11 cellular contexts compared by ENCODE assay signal in genomic region chr10:79379512-79380124, GRCh38. TPM values are rescaled to one million over a fixed set of nuclear protein-coding genes. Genes with fewer than 3 reads are reported as not detected.
DNase-seq lines count a peak whose midpoint lies in the region; ATAC-seq, FAIRE-seq and TF ChIP-seq lines count a peak whose summit lies in the region.
"Had no signal": no experiment of that assay in that cellular context is flagged by ENCODE, and none has a peak within 500 bp of the region (broad histone marks: within the 10 kb centered on the region; RNA-seq: fewer than 3 reads in every experiment).

No MANE protein-coding gene starts in this region.

- H3K4me1 Mint-ChIP-seq in activated CD4-positive, alpha-beta memory T cell treated with anti-CD3 and anti-CD28 coated beads, Interleukin-2, amount 10 ng/mL, durations not matched to agents 7 days and 5 days, result peaks cover 2% of the 10 kb centered on the region
- peaks cover 2% of the 10 kb centered on the region for H3K4me1 Mint-ChIP-seq in activated CD4-positive, alpha-beta memory T cell treated with anti-CD3 and anti-CD28 coated beads for 36 hours (ENCODE audit: low read depth)
- peaks cover 0 to 3% of the 10 kb centered on the region in 2 donors for H3K4me1 Mint-ChIP-seq in natural killer cell
- H3K4me1 Mint-ChIP-seq in type B pancreatic cell (ENCODE audit: unreplicated experiment), result peaks cover 20% of the 10 kb centered on the region
- H3K4me1 Mint-ChIP-seq in activated naive CD4-positive, alpha-beta T cell treated with anti-CD3 and anti-CD28 coated beads, Interleukin-2, amount 10 ng/mL, durations not matched to agents 7 days and 5 days, result peaks cover 2% of the 10 kb centered on the region
- peaks cover 4% of the 10 kb centered on the region for H3K4me1 Mint-ChIP-seq in CD14-positive monocyte

- H3K27me3 Mint-ChIP-seq in activated CD4-positive, alpha-beta memory T cell treated with anti-CD3 and anti-CD28 coated beads, Interleukin-2, amount 10 ng/mL, durations not matched to agents 7 days and 5 days, result no peaks in the 10 kb centered on the region
- H3K27me3 Mint-ChIP-seq in activated CD4-positive, alpha-beta memory T cell treated with anti-CD3 and anti-CD28 coated beads for 36 hours, result no peaks in the 10 kb centered on the region
- H3K27me3 Mint-ChIP-seq in natural killer cell (ENCODE audit: low read depth in 2 of 2), result no peaks in the 10 kb centered on the region
- H3K27me3 Mint-ChIP-seq in type B pancreatic cell, result no peaks in the 10 kb centered on the region
- peaks cover 7% of the 10 kb centered on the region for H3K27me3 Mint-ChIP-seq in activated naive CD4-positive, alpha-beta T cell treated with anti-CD3 and anti-CD28 coated beads, Interleukin-2, amount 10 ng/mL, durations not matched to agents 7 days and 5 days
- peaks cover 1 to 2% (median 2%) of the 10 kb centered on the region in 3 donors for H3K27me3 Mint-ChIP-seq in CD14-positive monocyte (ENCODE audit: low read depth in 3 of 3)

- no peak overlapping the region for H3K27ac Mint-ChIP-seq in activated CD4-positive, alpha-beta memory T cell treated with anti-CD3 and anti-CD28 coated beads, Interleukin-2, amount 10 ng/mL, durations not matched to agents 7 days and 5 days
- H3K27ac Mint-ChIP-seq in activated CD4-positive, alpha-beta memory T cell treated with anti-CD3 and anti-CD28 coated beads for 36 hours, result no peak overlapping the region
- H3K27ac Mint-ChIP-seq in natural killer cell (no peak overlapping the region), type B pancreatic cell (no peak overlapping the region), CD14-positive monocyte (no peak overlapping the region)
- H3K27ac Mint-ChIP-seq in activated naive CD4-positive, alpha-beta T cell treated with anti-CD3 and anti-CD28 coated beads, Interleukin-2, amount 10 ng/mL, durations not matched to agents 7 days and 5 days, result no peak overlapping the region

- POLR2A ChIA-PET in activated CD4-positive, alpha-beta memory T cell treated with anti-CD3 and anti-CD28 coated beads, Interleukin-2, amount 10 ng/mL, durations not matched to agents 7 days and 5 days (lab: Charles Lee), result no interaction called here
- POLR2A ChIA-PET in activated CD4-positive, alpha-beta memory T cell treated with anti-CD3 and anti-CD28 coated beads for 36 hours (lab: Charles Lee), result no interaction called here

- CTCF ChIA-PET in activated CD4-positive, alpha-beta memory T cell treated with anti-CD3 and anti-CD28 coated beads, Interleukin-2, amount 10 ng/mL, durations not matched to agents 7 days and 5 days (lab: Charles Lee), result no interaction called here
- CTCF ChIA-PET in activated CD4-positive, alpha-beta memory T cell treated with anti-CD3 and anti-CD28 coated beads for 36 hours (lab: Charles Lee), result no interaction called here
- CTCF ChIA-PET in activated naive CD4-positive, alpha-beta T cell treated with anti-CD3 and anti-CD28 coated beads, Interleukin-2, amount 10 ng/mL, durations not matched to agents 7 days and 5 days (lab: Charles Lee), result no interaction called here

- intact Hi-C loops in activated CD4-positive, alpha-beta memory T cell treated with anti-CD3 and anti-CD28 coated beads for 36 hours (cut with micrococcal nuclease), result no loop called here
- intact Hi-C loops in natural killer cell (cut with micrococcal nuclease) (loop anchor here (10.0 kb wide), 1 partner anchor 225 kb away; no protein-coding TSS in a partner anchor), CD14-positive monocyte (cut with micrococcal nuclease) (loop anchor here in 1 of 2 donors (5.0 kb wide), 1 partner anchor 108 kb away; no protein-coding TSS in a partner anchor)

- H3K36me3 Mint-ChIP-seq in activated CD4-positive, alpha-beta memory T cell treated with anti-CD3 and anti-CD28 coated beads, Interleukin-2, amount 10 ng/mL, durations not matched to agents 7 days and 5 days (ENCODE audit: low read depth), result no peaks in the 10 kb centered on the region
- no peaks in the 10 kb centered on the region for H3K36me3 Mint-ChIP-seq in activated CD4-positive, alpha-beta memory T cell treated with anti-CD3 and anti-CD28 coated beads for 36 hours
- H3K36me3 Mint-ChIP-seq in natural killer cell (no peaks in the 10 kb centered on the region), type B pancreatic cell (no peaks in the 10 kb centered on the region), CD14-positive monocyte (peaks cover 10 to 12% of the 10 kb centered on the region in 2 donors)
- H3K36me3 Mint-ChIP-seq in activated naive CD4-positive, alpha-beta T cell treated with anti-CD3 and anti-CD28 coated beads, Interleukin-2, amount 10 ng/mL, durations not matched to agents 7 days and 5 days, result no peaks in the 10 kb centered on the region

- DNase-seq in activated CD4-positive, alpha-beta memory T cell treated with anti-CD3 and anti-CD28 coated beads, Interleukin-2, amount 10 ng/mL, durations not matched to agents 7 days and 5 days, result peak; percentile 12
- DNase-seq in activated CD4-positive, alpha-beta memory T cell treated with anti-CD3 and anti-CD28 coated beads for 36 hours, result no peak
- DNase-seq in globus pallidus (ENCODE audit: low spot score) (peak; percentile 71), natural killer cell (peak; percentile 12), type B pancreatic cell (ENCODE audit: extremely low spot score, unreplicated experiment) (peak; percentile 61), urothelium cell line (ENCODE audit: low spot score) (no peak), CD14-positive monocyte (ENCODE audit: low spot score) (no peak)
- no peak for DNase-seq in activated naive CD4-positive, alpha-beta T cell treated with anti-CD3 and anti-CD28 coated beads, Interleukin-2, amount 10 ng/mL, durations not matched to agents 7 days and 5 days
- DNase-seq: NCI-H1436 treated with DMSO at 0.1 percent for 48 hours had no signal

- TF ChIP-seq CTCF in natural killer cell (IDR thresholded peaks at IDR 0.05) (no peak), type B pancreatic cell (conservative IDR thresholded peaks at IDR 0.05) (no peak), CD14-positive monocyte (IDR thresholded peaks at IDR 0.05) (no peak)

- H3K9me3 Mint-ChIP-seq in activated CD4-positive, alpha-beta memory T cell treated with anti-CD3 and anti-CD28 coated beads, Interleukin-2, amount 10 ng/mL, durations not matched to agents 7 days and 5 days, result no peaks in the 10 kb centered on the region
- H3K9me3 Mint-ChIP-seq in activated CD4-positive, alpha-beta memory T cell treated with anti-CD3 and anti-CD28 coated beads for 36 hours, result no peaks in the 10 kb centered on the region
- no peaks in the 10 kb centered on the region for H3K9me3 Mint-ChIP-seq in natural killer cell
- H3K9me3 Mint-ChIP-seq in type B pancreatic cell, result no peaks in the 10 kb centered on the region
- H3K9me3 Mint-ChIP-seq in activated naive CD4-positive, alpha-beta T cell treated with anti-CD3 and anti-CD28 coated beads, Interleukin-2, amount 10 ng/mL, durations not matched to agents 7 days and 5 days, result no peaks in the 10 kb centered on the region
- H3K9me3 Mint-ChIP-seq in CD14-positive monocyte, result no peaks in the 10 kb centered on the region

- ATAC-seq in natural killer cell, result no peak

- H3K4me3 Mint-ChIP-seq in activated CD4-positive, alpha-beta memory T cell treated with anti-CD3 and anti-CD28 coated beads, Interleukin-2, amount 10 ng/mL, durations not matched to agents 7 days and 5 days, result no peak overlapping the region
- H3K4me3 Mint-ChIP-seq in activated CD4-positive, alpha-beta memory T cell treated with anti-CD3 and anti-CD28 coated beads for 36 hours, result no peak overlapping the region
- H3K4me3 Mint-ChIP-seq in natural killer cell (no peak overlapping the region), type B pancreatic cell (no peak overlapping the region), CD14-positive monocyte (no peak overlapping the region)
- H3K4me3 Mint-ChIP-seq in activated naive CD4-positive, alpha-beta T cell treated with anti-CD3 and anti-CD28 coated beads, Interleukin-2, amount 10 ng/mL, durations not matched to agents 7 days and 5 days, result no peak overlapping the region

- FAIRE-seq in urothelium cell line (lab: Jason Lieb, UNC), result no peak
- FAIRE-seq: A549, G401.6 had no signal

RNA-seq across cellular contexts. Expression of gene PPIF, which starts 32.3 kb away (rescaled TPM):
- total RNA-seq in activated CD4-positive, alpha-beta memory T cell treated with anti-CD3 and anti-CD28 coated beads, Interleukin-2, amount 10 ng/mL, durations not matched to agents 7 days and 5 days, result 10 to 100 TPM; 80.7 to 88.4 TPM
- total RNA-seq in activated CD4-positive, alpha-beta memory T cell treated with anti-CD3 and anti-CD28 coated beads for 36 hours, result 10 to 100 TPM; 87.2 to 94.0 TPM
- total RNA-seq in natural killer cell, result 10 to 100 TPM; 59.5 to 99.1 (median 66.3) TPM
- 67.5 and 91.3 TPM in 2 replicates for total RNA-seq in type B pancreatic cell (ENCODE audit: low replicate concordance)
- 10 to 100 TPM; 36.6 to 52.3 TPM for polyA plus RNA-seq in CD14-positive monocyte

Comparison
In these comparisons a context has a peak if more than half of its experiments do, and no peak if none do; other contexts are left out.
1. DNase-seq: peak in activated CD4-positive, alpha-beta memory T cell treated with anti-CD3 and anti-CD28 coated beads, Interleukin-2, amount 10 ng/mL, durations not matched to agents 7 days and 5 days (single experiment), globus pallidus (single experiment), natural killer cell (single experiment) and type B pancreatic cell (single experiment); none in activated CD4-positive, alpha-beta memory T cell treated with anti-CD3 and anti-CD28 coated beads for 36 hours (single experiment), urothelium cell line (single experiment), activated naive CD4-positive, alpha-beta T cell treated with anti-CD3 and anti-CD28 coated beads, Interleukin-2, amount 10 ng/mL, durations not matched to agents 7 days and 5 days (single experiment) and CD14-positive monocyte (single experiment).